7 cellular contexts compared by ENCODE assay signal in the genomic region with DNA sequence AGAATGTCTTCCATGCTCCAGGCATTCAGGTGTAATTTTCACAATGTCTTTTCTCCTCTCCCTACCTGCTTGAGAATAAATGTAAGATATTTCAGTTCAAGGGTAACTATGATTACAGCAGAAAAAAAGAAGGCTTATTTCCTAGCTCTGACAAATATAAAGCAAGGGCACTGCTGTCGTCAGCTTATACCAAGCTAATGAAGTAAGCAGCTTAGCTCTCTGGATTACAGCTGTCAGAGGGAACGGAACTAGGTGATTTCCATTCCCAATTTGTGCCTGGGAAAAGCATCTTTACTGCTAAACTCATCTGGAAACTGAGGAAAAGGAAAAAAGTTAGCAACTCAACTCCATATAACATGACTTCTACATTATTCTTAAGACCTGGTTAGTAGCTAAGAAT. TPM values are rescaled to one million over a fixed set of nuclear protein-coding genes. Genes with fewer than 3 reads are reported as not detected.
"Had no signal": no experiment of that assay in that cellular context is flagged by ENCODE, and none has a peak within 500 bp of the region (broad histone marks: within the 10 kb centered on the region; RNA-seq: fewer than 3 reads in every experiment).

No MANE protein-coding gene starts in this region.

- ATAC-seq: GM23338, K562 had no signal

- H3K27ac Mint-ChIP-seq: GM23338, H9 had no signal

- DNase-seq: H9, HCEC 1CT, IMR-90 had no signal

- FAIRE-seq: H1, H54, K562 had no signal

- H3K4me3 ChIP-seq: GM23338, K562 had no signal

- H3K9me3 Mint-ChIP-seq: GM23338, H9 had no signal

- H3K4me1 Mint-ChIP-seq: GM23338, H9 had no signal

- H3K4me3 Mint-ChIP-seq: GM23338, H9 had no signal

RNA-seq across cellular contexts. Expression of gene RDH12, which starts 58.2 kb away (rescaled TPM):
- total RNA-seq: IMR-90 had no signal
- polyA plus RNA-seq: IMR-90 had no signal
